In the genomic region with DNA sequence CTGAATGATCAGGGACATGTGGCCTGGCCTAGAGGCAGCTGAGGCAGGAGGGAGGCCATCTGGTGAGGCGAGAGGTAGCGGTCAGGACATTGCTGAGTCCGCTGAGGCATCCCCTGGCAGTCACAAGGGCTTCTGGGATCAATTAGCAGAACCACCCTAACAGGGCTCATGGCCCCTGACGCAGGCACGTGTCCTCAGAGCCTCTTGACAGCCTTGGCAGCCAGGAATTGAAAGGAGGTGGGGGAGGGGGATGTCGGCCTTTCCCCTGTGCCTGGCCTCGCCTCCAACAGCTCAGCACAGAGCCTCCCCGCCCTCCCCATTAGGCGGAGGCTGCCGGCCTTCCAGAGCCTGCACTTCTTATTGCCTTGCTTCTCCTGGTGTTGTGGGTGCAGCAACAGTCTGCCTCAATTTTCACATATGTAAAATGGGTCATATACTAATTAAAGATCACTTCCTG, we compare ENCODE assay signal across 9 cellular contexts. TPM values are rescaled to one million over a fixed set of nuclear protein-coding genes. Genes with fewer than 3 reads are reported as not detected.
DNase-seq lines count a peak whose midpoint lies in the region; ATAC-seq and TF ChIP-seq lines count a peak whose summit lies in the region.
"Had no signal": no experiment of that assay in that cellular context is flagged by ENCODE, and none has a peak within 500 bp of the region (broad histone marks: within the 10 kb centered on the region; RNA-seq: fewer than 3 reads in every experiment).

No MANE protein-coding gene starts in this region.

- H3K4me1 ChIP-seq in naive thymus-derived CD4-positive, alpha-beta T cell (ENCODE audit: control insufficient read depth in 2 of 2, insufficient read depth in 2 of 2, low read length in 2 of 2) = no peaks in the 10 kb centered on the region

- H3K36me3 ChIP-seq in naive thymus-derived CD4-positive, alpha-beta T cell (ENCODE audit: control insufficient read depth in 2 of 3, insufficient read depth in 3 of 3, low read length in 3 of 3) = no peaks in the 10 kb centered on the region

- intact Hi-C loops in naive thymus-derived CD4-positive, alpha-beta T cell (cut with micrococcal nuclease) = no loop called here

- POLR2A ChIA-PET in naive thymus-derived CD4-positive, alpha-beta T cell (lab: Charles Lee) = interaction anchor here (0.6 kb wide), 1 partner anchor 292 kb away, joined by 3 read pairs; no protein-coding TSS in a partner anchor

- H3K27me3 ChIP-seq in naive thymus-derived CD4-positive, alpha-beta T cell (ENCODE audit: control insufficient read depth in 2 of 2, insufficient read depth in 2 of 2, low read length in 2 of 2) = no peaks in the 10 kb centered on the region

- peak; percentile 29 for ATAC-seq in naive thymus-derived CD4-positive, alpha-beta T cell
- no peak for ATAC-seq in activated naive CD4-positive, alpha-beta T cell treated with anti-CD3 and anti-CD28 coated beads, Interleukin-2, amount 50 U/mL, for 72 hours
- no peak for ATAC-seq in GM18498 (IDR thresholded peaks at IDR 0.05; ENCODE audit: unreplicated experiment)
- no peak for ATAC-seq in GM21529 (IDR thresholded peaks at IDR 0.05; ENCODE audit: unreplicated experiment)

- CTCF ChIA-PET in naive thymus-derived CD4-positive, alpha-beta T cell (lab: Charles Lee) = interaction anchor here (0.6 to 0.7 kb wide), 2 partner anchors 35 to 206 kb away, joined by 5 to 6 read pairs; no protein-coding TSS in a partner anchor

- H3K27me3 Mint-ChIP-seq in naive thymus-derived CD4-positive, alpha-beta T cell = peaks cover 0 to 8% (median 0%) of the 10 kb centered on the region in 5 donors

- H3K9me3 Mint-ChIP-seq in naive thymus-derived CD4-positive, alpha-beta T cell = peaks cover 0 to 5% (median 0%) of the 10 kb centered on the region in 11 donors
- H3K9me3 Mint-ChIP-seq in activated naive CD4-positive, alpha-beta T cell treated with anti-CD3 and anti-CD28 coated beads, Interleukin-2, amount 50 U/mL, for 72 hours = no peaks in the 10 kb centered on the region

- no peaks in the 10 kb centered on the region for H3K9me3 ChIP-seq in naive thymus-derived CD4-positive, alpha-beta T cell (ENCODE audit: control insufficient read depth in 2 of 3, low read length in 3 of 3)

- DNase-seq in DMS 273 treated with DMSO at 0.1 percent for 48 hours (lab: John Stamatoyannopoulos, UW) (peak; percentile 34), NCI-H2227 (lab: John Stamatoyannopoulos, UW; ENCODE audit: unreplicated experiment) (peak; percentile 83), epithelial cell of proximal tubule (ENCODE audit: low read depth) (peak; percentile 52)
- DNase-seq in naive thymus-derived CD4-positive, alpha-beta T cell = no peak
- DNase-seq in activated naive CD4-positive, alpha-beta T cell treated with anti-CD3 and anti-CD28 coated beads, Interleukin-2, amount 50 U/mL, for 72 hours (ENCODE audit: low spot score in 2 of 2) = no peak
- no peak for DNase-seq in activated CD8-positive, alpha-beta memory T cell treated with anti-CD3 and anti-CD28 coated beads, Interleukin-2, amount 50 U/mL, for 4 hours
- DNase-seq: PC-9 had no signal

- H3K27ac ChIP-seq in naive thymus-derived CD4-positive, alpha-beta T cell (ENCODE audit: low read depth, low read length) = no peak overlapping the region
- H3K27ac ChIP-seq: PC-9 had no signal

- H3K27ac Mint-ChIP-seq in naive thymus-derived CD4-positive, alpha-beta T cell = no peak overlapping the region
- no peak overlapping the region for H3K27ac Mint-ChIP-seq in activated naive CD4-positive, alpha-beta T cell treated with anti-CD3 and anti-CD28 coated beads, Interleukin-2, amount 50 U/mL, for 72 hours

- TF ChIP-seq CTCF in epithelial cell of proximal tubule (conservative IDR thresholded peaks at IDR 0.05; ENCODE audit: low read depth, low read length) = no peak

- no peak overlapping the region for H3K4me3 Mint-ChIP-seq in naive thymus-derived CD4-positive, alpha-beta T cell

- no peak overlapping the region for H3K4me3 ChIP-seq in epithelial cell of proximal tubule (ENCODE audit: low read depth, low read length)
- H3K4me3 ChIP-seq in naive thymus-derived CD4-positive, alpha-beta T cell (ENCODE audit: low read length) = no peak overlapping the region
- H3K4me3 ChIP-seq: PC-9 had no signal

- peaks cover 4 to 12% (median 6%) of the 10 kb centered on the region in 7 donors for H3K4me1 Mint-ChIP-seq in naive thymus-derived CD4-positive, alpha-beta T cell

- H3K36me3 Mint-ChIP-seq in naive thymus-derived CD4-positive, alpha-beta T cell = no peaks in the 10 kb centered on the region
- no peaks in the 10 kb centered on the region for H3K36me3 Mint-ChIP-seq in activated naive CD4-positive, alpha-beta T cell treated with anti-CD3 and anti-CD28 coated beads, Interleukin-2, amount 50 U/mL, for 72 hours

RNA-seq across cellular contexts. Expression of gene NFAM1, which starts 55.5 kb away (rescaled TPM):
- total RNA-seq in epithelial cell of proximal tubule = not detected in 2 replicates
- total RNA-seq in naive thymus-derived CD4-positive, alpha-beta T cell = 10 to 100 TPM in 1 of 5 experiments, 1 to 10 TPM in 1, under 1 TPM in 3; 0.51 to 40.3 (median 0.77) TPM
- under 1 TPM; 0.03 to 0.06 TPM for polyA plus RNA-seq in naive thymus-derived CD4-positive, alpha-beta T cell
- total RNA-seq in activated naive CD4-positive, alpha-beta T cell treated with anti-CD3 and anti-CD28 coated beads, Interleukin-2, amount 50 U/mL, for 72 hours = under 1 TPM; 0.07 to 0.54 TPM
- total RNA-seq: PC-9 had no signal

Comparison
In these comparisons a context has a peak if more than half of its experiments do, and no peak if none do; other contexts are left out.
1. DNase-seq: peak in DMS 273 treated with DMSO at 0.1 percent for 48 hours (single experiment), NCI-H2227 (single experiment) and epithelial cell of proximal tubule (single experiment); none in naive thymus-derived CD4-positive, alpha-beta T cell (0 of 9), activated naive CD4-positive, alpha-beta T cell treated with anti-CD3 and anti-CD28 coated beads, Interleukin-2, amount 50 U/mL, for 72 hours (0 of 2) and activated CD8-positive, alpha-beta memory T cell treated with anti-CD3 and anti-CD28 coated beads, Interleukin-2, amount 50 U/mL, for 4 hours (single experiment).